35 cellular contexts compared by ENCODE assay signal in genomic region chr15:29291067-29291466, GRCh38.
"Had no signal": no experiment of that assay in that cellular context is flagged by ENCODE, and none has a peak within 500 bp of the region (broad histone marks: within the 10 kb centered on the region; RNA-seq: fewer than 3 reads in every experiment).

No MANE protein-coding gene starts in this region.

- H3K27me3 ChIP-seq: MG63 had no signal

- H3K4me3 ChIP-seq: MG63 had no signal

- DNase-seq: Karpas-422, Kasumi-1, MG63, MM.1S, MV-4-11, NCI-H1048, NCI-H1092, NCI-H1092 treated with DMSO at 0.1 percent for 48 hours, NCI-H1105, NCI-H1105 treated with DMSO at 0.1 percent for 48 hours, NCI-H1417, NCI-H1417 treated with DMSO at 0.1 percent for 48 hours, NCI-H1436, NCI-H1436 treated with DMSO at 0.1 percent for 48 hours, NCI-H146, NCI-H1694, NCI-H1694 treated with DMSO at 0.1 percent for 48 hours, NCI-H187, NCI-H187 treated with DMSO at 0.1 percent for 48 hours, NCI-H1930, NCI-H2029, NCI-H2029 treated with DMSO at 0.1 percent for 48 hours, NCI-H2081, NCI-H2081 treated with DMSO at 0.1 percent for 48 hours, NCI-H2107, NCI-H2171, NCI-H2171 treated with DMSO at 0.1 percent for 48 hours, NCI-H2227 treated with DMSO at 0.1 percent for 48 hours, NCI-H226, NCI-H345, NCI-H446, NCI-H446 treated with DMSO at 0.1 percent for 48 hours, NCI-H510A, NCI-H510A treated with DMSO at 0.1 percent for 48 hours, NCI-H524 had no signal

- H3K36me3 ChIP-seq: MG63 had no signal

- H3K9me3 ChIP-seq: MG63 had no signal
